ENCODE assay signal across 1 cellular context in the genomic region with DNA sequence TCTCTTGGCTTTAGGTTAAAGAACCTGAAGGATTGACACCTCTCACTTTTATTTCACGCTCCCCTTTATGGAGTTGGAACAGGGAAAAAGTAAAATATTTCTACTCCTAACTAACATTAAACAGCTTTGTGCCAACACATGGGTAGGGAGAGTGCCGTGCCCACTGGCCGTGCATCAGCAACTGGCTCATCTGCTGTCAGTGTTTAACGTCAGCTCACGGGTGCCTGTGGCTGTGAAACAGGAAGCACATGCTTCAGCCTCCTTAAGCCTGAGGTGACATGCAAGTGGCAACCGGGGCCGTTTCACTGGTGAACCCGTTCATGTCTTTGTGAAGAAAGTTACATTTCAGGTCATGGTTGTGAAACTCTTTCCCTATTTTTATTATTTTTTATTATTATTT.
TF ChIP-seq lines count a peak whose summit lies in the region.

No MANE protein-coding gene starts in this region.

TF ChIP-seq in HepG2, 621 proteins besides CTCF, POLR2A, EP300 and RAD21:
- TF ChIP-seq KLF13 (CRISPR knock-in tag; IDR thresholded peaks at IDR 0.05) (no peak), ATF2 (CRISPR knock-in tag; IDR thresholded peaks at IDR 0.05) (no peak), ZNF569 (CRISPR knock-in tag; IDR thresholded peaks at IDR 0.05; ENCODE audit: borderline replicate concordance) (no peak)
